ENCODE assay signal across 1 cellular context in the genomic region with DNA sequence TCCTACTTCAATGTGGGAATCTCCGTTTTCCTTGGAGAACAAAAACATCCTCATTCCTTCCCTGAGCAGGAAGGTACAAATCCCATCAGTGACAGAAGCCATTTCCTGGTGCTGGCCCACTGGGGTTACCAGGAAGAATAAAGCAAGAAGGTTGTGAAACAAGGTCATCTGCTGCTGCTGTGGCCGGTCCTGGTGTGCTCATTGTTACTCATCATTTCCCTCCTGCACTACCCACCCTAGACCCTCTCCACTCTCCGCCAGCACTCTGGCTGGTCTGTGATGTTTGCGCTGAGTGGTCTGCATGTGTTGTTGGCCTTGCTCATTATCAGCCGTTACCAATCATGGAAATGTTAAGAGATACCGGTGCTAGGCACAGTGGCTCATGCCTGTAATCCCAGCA.
TF ChIP-seq lines count a peak whose summit lies in the region.

No MANE protein-coding gene starts in this region.

TF ChIP-seq in GM12878, 131 proteins besides CTCF, POLR2A, EP300 and RAD21:
- TF ChIP-seq, protein P1, sequence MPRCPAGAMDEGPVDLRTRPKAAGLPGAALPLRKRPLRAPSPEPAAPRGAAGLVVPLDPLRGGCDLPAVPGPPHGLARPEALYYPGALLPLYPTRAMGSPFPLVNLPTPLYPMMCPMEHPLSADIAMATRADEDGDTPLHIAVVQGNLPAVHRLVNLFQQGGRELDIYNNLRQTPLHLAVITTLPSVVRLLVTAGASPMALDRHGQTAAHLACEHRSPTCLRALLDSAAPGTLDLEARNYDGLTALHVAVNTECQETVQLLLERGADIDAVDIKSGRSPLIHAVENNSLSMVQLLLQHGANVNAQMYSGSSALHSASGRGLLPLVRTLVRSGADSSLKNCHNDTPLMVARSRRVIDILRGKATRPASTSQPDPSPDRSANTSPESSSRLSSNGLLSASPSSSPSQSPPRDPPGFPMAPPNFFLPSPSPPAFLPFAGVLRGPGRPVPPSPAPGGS (IDR thresholded peaks at IDR 0.05; ENCODE audit: borderline replicate concordance, insufficient read depth, low read depth, low read length, poor library complexity, severe bottlenecking), result peak; percentile 49
- TF ChIP-seq MYC (IDR thresholded peaks at IDR 0.05; ENCODE audit: insufficient read depth, insufficient read length, insufficient replicate concordance, low read length, severe bottlenecking), result no peak
- no peak for TF ChIP-seq PAX5 (IDR thresholded peaks at IDR 0.05; ENCODE audit: borderline replicate concordance, low read depth, low read length)
- TF ChIP-seq HDAC6 (IDR thresholded peaks at IDR 0.05; ENCODE audit: unreplicated experiment), result no peak
